Comparison of ENCODE assay signal across 1 cellular context in genomic region chr2:168802825-168803726, GRCh38.
A peak's percentile ranks its signal among the peaks of the same experiment; 100 is the strongest.
TF ChIP-seq lines count a peak whose summit lies in the region.

No MANE protein-coding gene starts in this region.

TF ChIP-seq in K562, 482 proteins besides CTCF, POLR2A, EP300 and RAD21 (continued from another document and continues in another):
- peak; percentile 67; the same call in 1 of the 2 replicates for TF ChIP-seq ARID3A (IDR thresholded peaks at IDR 0.05; ENCODE audit: borderline replicate concordance, low read depth, low read length)
- TF ChIP-seq NFATC3 (IDR thresholded peaks at IDR 0.05): no peak
- TF ChIP-seq RBM14 (IDR thresholded peaks at IDR 0.05; ENCODE audit: borderline replicate concordance, insufficient read depth, low read depth, low read length): no peak
- no peak for TF ChIP-seq CAMTA2 (CRISPR knock-in tag; conservative IDR thresholded peaks at IDR 0.05)
- peak; percentile 60; the same call in 1 of the 2 replicates for TF ChIP-seq ADNP (tag; IDR thresholded peaks at IDR 0.05)
- TF ChIP-seq FOXK1 (CRISPR knock-in tag; IDR thresholded peaks at IDR 0.05; ENCODE audit: borderline replicate concordance): no peak
- TF ChIP-seq SMARCE1 (IDR thresholded peaks at IDR 0.05): peak; percentile 83
- no peak for TF ChIP-seq ZSCAN32 (CRISPR knock-in tag; IDR thresholded peaks at IDR 0.05)
- 0 out of 2 replicates have a peak, but pooled peaks have one; percentile 22 for TF ChIP-seq DEAF1 (CRISPR knock-in tag; IDR thresholded peaks at IDR 0.05)
- peak; percentile 79; the same call in 1 of the 2 replicates for TF ChIP-seq GATAD2B (IDR thresholded peaks at IDR 0.05; ENCODE audit: borderline replicate concordance)
- TF ChIP-seq ZNF699 (CRISPR knock-in tag; IDR thresholded peaks at IDR 0.05; ENCODE audit: insufficient replicate concordance): no peak
- TF ChIP-seq RAD51 (IDR thresholded peaks at IDR 0.05; ENCODE audit: borderline replicate concordance, low read depth): 0 out of 2 replicates have a peak, but pooled peaks have one; percentile 6
- TF ChIP-seq ID3 (CRISPR knock-in tag; IDR thresholded peaks at IDR 0.05): no peak
- TF ChIP-seq ID3 (tag; IDR thresholded peaks at IDR 0.05): peak; percentile 78; the same call in 1 of the 2 replicates
- TF ChIP-seq KHSRP (IDR thresholded peaks at IDR 0.05): peak; percentile 34; the same call in 1 of the 2 replicates
- peak; percentile 12 for TF ChIP-seq HDAC3 (IDR thresholded peaks at IDR 0.05; ENCODE audit: borderline replicate concordance, partially characterized antibody)
- peak; percentile 54 for TF ChIP-seq TBP (optimal IDR thresholded peaks at IDR 0.05; ENCODE audit: low read depth, low read length)
- 0 out of 2 replicates have a peak, but pooled peaks have one; percentile 40 for TF ChIP-seq ZNF830 (CRISPR knock-in tag; IDR thresholded peaks at IDR 0.05)
- peak; percentile 64 for TF ChIP-seq TAL1 (IDR thresholded peaks at IDR 0.05)
- TF ChIP-seq ZC3H4 (CRISPR knock-in tag; IDR thresholded peaks at IDR 0.05; ENCODE audit: borderline replicate concordance): no peak
- 0 out of 2 replicates have a peak, but pooled peaks have one; percentile 63 for TF ChIP-seq ZNF311 (CRISPR knock-in tag; IDR thresholded peaks at IDR 0.05)
- TF ChIP-seq SMAD1 (IDR thresholded peaks at IDR 0.05; ENCODE audit: low read depth, low read length, partially characterized antibody): peak; percentile 7
- TF ChIP-seq TRIM24 (IDR thresholded peaks at IDR 0.05): peak; percentile 39 to 61; a peak in 2 of 4 replicates
- no peak; the same call in 1 of the 2 replicates for TF ChIP-seq ZFX (CRISPR knock-in tag; IDR thresholded peaks at IDR 0.05)
- TF ChIP-seq TCF3 (CRISPR knock-in tag; IDR thresholded peaks at IDR 0.05): peak; percentile 68
- peak; percentile 54 for TF ChIP-seq SOX6 (IDR thresholded peaks at IDR 0.05)
- TF ChIP-seq ZNF77 (CRISPR knock-in tag; IDR thresholded peaks at IDR 0.05): no peak
- peak; percentile 12; the same call in 1 of the 2 replicates for TF ChIP-seq ZNF263 (CRISPR knock-in tag; IDR thresholded peaks at IDR 0.05; ENCODE audit: borderline replicate concordance)
- TF ChIP-seq ZNF174 (CRISPR knock-in tag; IDR thresholded peaks at IDR 0.05): 0 out of 2 replicates have a peak, but pooled peaks have one; percentile 54
- peak; percentile 74 for TF ChIP-seq NFRKB (IDR thresholded peaks at IDR 0.05; ENCODE audit: low read depth)
- TF ChIP-seq ATF4 (CRISPR knock-in tag; IDR thresholded peaks at IDR 0.05): peak; percentile 56; the same call in 1 of the 2 replicates
- TF ChIP-seq PHF8 (IDR thresholded peaks at IDR 0.05; ENCODE audit: borderline replicate concordance, low read length): no peak
- TF ChIP-seq HMBOX1 (IDR thresholded peaks at IDR 0.05): 0 out of 2 replicates have a peak, but pooled peaks have one; percentile 32
- TF ChIP-seq TAF1 (IDR thresholded peaks at IDR 0.05; ENCODE audit: control insufficient read depth, extremely low read depth, insufficient read depth, low read length, severe bottlenecking): peak; percentile 22
- no peak for TF ChIP-seq SP1 (CRISPR knock-in tag; IDR thresholded peaks at IDR 0.05)
- no peak for TF ChIP-seq ZNF785 (CRISPR knock-in tag; IDR thresholded peaks at IDR 0.05)
- peak in 1 of 2 experiments; percentile 66; a peak in 1 of 4 replicates for TF ChIP-seq TBL1XR1 (IDR thresholded peaks at IDR 0.05; ENCODE audit: low read length in 2 of 2)
- TF ChIP-seq E2F3 (CRISPR knock-in tag; IDR thresholded peaks at IDR 0.05): no peak
- TF ChIP-seq PREB (CRISPR knock-in tag; IDR thresholded peaks at IDR 0.05): no peak
- TF ChIP-seq U2AF1 (optimal IDR thresholded peaks at IDR 0.05; ENCODE audit: low read depth, low read length): no peak
- no peak for TF ChIP-seq CHAMP1 (IDR thresholded peaks at IDR 0.05)
- TF ChIP-seq ARID1B (IDR thresholded peaks at IDR 0.05): peak; percentile 84
- TF ChIP-seq ZNF589 (CRISPR knock-in tag; IDR thresholded peaks at IDR 0.05; ENCODE audit: low read depth): peak; percentile 50
- TF ChIP-seq ZNF239 (CRISPR knock-in tag; IDR thresholded peaks at IDR 0.05): peak; percentile 34
- TF ChIP-seq FOXJ2 (tag; IDR thresholded peaks at IDR 0.05): peak; percentile 50; the same call in 1 of the 2 replicates
- TF ChIP-seq CREM (IDR thresholded peaks at IDR 0.05; ENCODE audit: low read depth): peak; percentile 87
- peak; percentile 73 for TF ChIP-seq ZNF75A (CRISPR knock-in tag; IDR thresholded peaks at IDR 0.05)
- no peak; the same call in 1 of the 2 replicates for TF ChIP-seq MYBL2 (IDR thresholded peaks at IDR 0.05; ENCODE audit: low read depth)
- TF ChIP-seq MYBL2 (CRISPR knock-in tag; IDR thresholded peaks at IDR 0.05; ENCODE audit: borderline replicate concordance): no peak
- peak; percentile 22; the same call in 1 of the 2 replicates for TF ChIP-seq ZNF592 (IDR thresholded peaks at IDR 0.05)
- TF ChIP-seq DMBX1 (CRISPR knock-in tag; IDR thresholded peaks at IDR 0.05; ENCODE audit: borderline replicate concordance): peak; percentile 57; the same call in 1 of the 2 replicates
- 0 out of 2 replicates have a peak, but pooled peaks have one; percentile 8 for TF ChIP-seq L3MBTL2 (IDR thresholded peaks at IDR 0.05)
- TF ChIP-seq HNRNPH1 (optimal IDR thresholded peaks at IDR 0.05; ENCODE audit: low read depth, low read length): no peak
- TF ChIP-seq MEIS2 (IDR thresholded peaks at IDR 0.05; ENCODE audit: partially characterized antibody): peak; percentile 45
- TF ChIP-seq KDM2B (CRISPR knock-in tag; IDR thresholded peaks at IDR 0.05): no peak
- 0 out of 4 replicates have a peak, but pooled peaks of 1 of the 2 experiments have one; percentile 28 for TF ChIP-seq ZNF639 (CRISPR knock-in tag; conservative IDR thresholded peaks at IDR 0.05 in 1 of 2, IDR thresholded peaks at IDR 0.05 in 1 of 2)
